ENCODE assay signal across 1 cellular context in the genomic region with DNA sequence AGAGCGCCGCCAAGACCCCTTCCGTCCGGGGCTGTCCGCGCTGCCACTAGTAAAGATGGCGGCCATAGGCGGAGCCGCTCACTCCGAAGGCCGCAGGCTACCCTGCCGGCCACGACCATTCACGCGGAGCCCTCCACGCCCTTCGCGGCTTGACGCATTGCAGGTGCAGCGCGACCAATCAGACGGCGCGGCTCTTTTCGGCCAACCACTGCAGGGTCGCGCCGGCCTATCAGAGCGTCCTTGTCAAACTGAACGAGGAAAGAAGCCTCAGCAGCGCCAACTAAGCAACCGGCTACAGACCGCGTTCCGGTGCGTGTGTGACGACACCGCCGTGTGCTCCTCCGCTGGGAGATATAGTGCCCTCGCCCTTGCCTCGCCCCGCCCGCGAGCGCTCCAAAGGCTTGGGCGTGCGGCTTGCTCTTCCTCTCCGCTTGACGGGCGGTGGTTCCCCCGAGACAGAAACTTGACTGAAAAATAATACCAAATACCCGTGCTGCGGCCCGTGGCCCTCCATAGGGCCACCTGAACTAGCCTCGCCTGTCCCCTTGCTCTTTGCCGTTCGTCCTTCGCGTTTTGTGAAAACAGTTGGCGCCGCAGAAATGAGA.
TF ChIP-seq lines count a peak whose summit lies in the region.

No MANE protein-coding gene starts in this region.

TF ChIP-seq in K562, 482 proteins besides CTCF, POLR2A, EP300 and RAD21 (continued from another document and continues in another):
- TF ChIP-seq, protein P1, sequence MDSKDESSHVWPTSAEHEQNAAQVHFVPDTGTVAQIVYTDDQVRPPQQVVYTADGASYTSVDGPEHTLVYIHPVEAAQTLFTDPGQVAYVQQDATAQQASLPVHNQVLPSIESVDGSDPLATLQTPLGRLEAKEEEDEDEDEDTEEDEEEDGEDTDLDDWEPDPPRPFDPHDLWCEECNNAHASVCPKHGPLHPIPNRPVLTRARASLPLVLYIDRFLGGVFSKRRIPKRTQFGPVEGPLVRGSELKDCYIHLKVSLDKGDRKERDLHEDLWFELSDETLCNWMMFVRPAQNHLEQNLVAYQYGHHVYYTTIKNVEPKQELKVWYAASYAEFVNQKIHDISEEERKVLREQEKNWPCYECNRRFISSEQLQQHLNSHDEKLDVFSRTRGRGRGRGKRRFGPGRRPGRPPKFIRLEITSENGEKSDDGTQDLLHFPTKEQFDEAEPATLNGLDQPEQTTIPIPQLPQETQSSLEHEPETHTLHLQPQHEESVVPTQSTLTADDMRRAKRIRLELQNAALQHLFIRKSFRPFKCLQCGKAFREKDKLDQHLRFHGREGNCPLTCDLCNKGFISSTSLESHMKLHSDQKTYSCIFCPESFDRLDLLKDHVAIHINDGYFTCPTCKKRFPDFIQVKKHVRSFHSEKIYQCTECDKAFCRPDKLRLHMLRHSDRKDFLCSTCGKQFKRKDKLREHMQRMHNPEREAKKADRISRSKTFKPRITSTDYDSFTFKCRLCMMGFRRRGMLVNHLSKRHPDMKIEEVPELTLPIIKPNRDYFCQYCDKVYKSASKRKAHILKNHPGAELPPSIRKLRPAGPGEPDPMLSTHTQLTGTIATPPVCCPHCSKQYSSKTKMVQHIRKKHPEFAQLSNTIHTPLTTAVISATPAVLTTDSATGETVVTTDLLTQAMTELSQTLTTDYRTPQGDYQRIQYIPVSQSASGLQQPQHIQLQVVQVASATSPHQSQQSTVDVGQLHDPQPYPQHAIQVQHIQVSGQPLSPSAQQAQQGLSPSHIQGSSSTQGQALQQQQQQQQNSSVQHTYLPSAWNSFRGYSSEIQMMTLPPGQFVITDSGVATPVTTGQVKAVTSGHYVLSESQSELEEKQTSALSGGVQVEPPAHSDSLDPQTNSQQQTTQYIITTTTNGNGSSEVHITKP (IDR thresholded peaks at IDR 0.05; ENCODE audit: partially characterized antibody): peak; percentile 95
- TF ChIP-seq NCOA2 (IDR thresholded peaks at IDR 0.05; ENCODE audit: partially characterized antibody in 2 of 2): no peak
- TF ChIP-seq ZFP1 (CRISPR knock-in tag; IDR thresholded peaks at IDR 0.05): no peak
- TF ChIP-seq, protein P2, sequence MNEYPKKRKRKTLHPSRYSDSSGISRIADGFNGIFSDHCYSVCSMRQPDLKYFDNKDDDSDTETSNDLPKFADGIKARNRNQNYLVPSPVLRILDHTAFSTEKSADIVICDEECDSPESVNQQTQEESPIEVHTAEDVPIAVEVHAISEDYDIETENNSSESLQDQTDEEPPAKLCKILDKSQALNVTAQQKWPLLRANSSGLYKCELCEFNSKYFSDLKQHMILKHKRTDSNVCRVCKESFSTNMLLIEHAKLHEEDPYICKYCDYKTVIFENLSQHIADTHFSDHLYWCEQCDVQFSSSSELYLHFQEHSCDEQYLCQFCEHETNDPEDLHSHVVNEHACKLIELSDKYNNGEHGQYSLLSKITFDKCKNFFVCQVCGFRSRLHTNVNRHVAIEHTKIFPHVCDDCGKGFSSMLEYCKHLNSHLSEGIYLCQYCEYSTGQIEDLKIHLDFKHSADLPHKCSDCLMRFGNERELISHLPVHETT (CRISPR knock-in tag; conservative IDR thresholded peaks at IDR 0.05 in 1 of 2, IDR thresholded peaks at IDR 0.05 in 1 of 2): 0 out of 4 replicates have a peak, but pooled peaks of 1 of the 2 experiments have one; percentile 23
- peak; percentile 92 for TF ChIP-seq ASH1L (IDR thresholded peaks at IDR 0.05; ENCODE audit: borderline replicate concordance, low read depth, partially characterized antibody)
- no peak for TF ChIP-seq MIER1 (IDR thresholded peaks at IDR 0.05; ENCODE audit: low read depth)
- TF ChIP-seq, protein P3, sequence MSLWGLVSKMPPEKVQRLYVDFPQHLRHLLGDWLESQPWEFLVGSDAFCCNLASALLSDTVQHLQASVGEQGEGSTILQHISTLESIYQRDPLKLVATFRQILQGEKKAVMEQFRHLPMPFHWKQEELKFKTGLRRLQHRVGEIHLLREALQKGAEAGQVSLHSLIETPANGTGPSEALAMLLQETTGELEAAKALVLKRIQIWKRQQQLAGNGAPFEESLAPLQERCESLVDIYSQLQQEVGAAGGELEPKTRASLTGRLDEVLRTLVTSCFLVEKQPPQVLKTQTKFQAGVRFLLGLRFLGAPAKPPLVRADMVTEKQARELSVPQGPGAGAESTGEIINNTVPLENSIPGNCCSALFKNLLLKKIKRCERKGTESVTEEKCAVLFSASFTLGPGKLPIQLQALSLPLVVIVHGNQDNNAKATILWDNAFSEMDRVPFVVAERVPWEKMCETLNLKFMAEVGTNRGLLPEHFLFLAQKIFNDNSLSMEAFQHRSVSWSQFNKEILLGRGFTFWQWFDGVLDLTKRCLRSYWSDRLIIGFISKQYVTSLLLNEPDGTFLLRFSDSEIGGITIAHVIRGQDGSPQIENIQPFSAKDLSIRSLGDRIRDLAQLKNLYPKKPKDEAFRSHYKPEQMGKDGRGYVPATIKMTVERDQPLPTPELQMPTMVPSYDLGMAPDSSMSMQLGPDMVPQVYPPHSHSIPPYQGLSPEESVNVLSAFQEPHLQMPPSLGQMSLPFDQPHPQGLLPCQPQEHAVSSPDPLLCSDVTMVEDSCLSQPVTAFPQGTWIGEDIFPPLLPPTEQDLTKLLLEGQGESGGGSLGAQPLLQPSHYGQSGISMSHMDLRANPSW (CRISPR knock-in tag; IDR thresholded peaks at IDR 0.05): peak; percentile 50; the same call in 1 of the 2 replicates
- TF ChIP-seq ETV1 (tag; conservative IDR thresholded peaks at IDR 0.05; ENCODE audit: low read depth): peak; percentile 83
- peak; percentile 21; the same call in 1 of the 2 replicates for TF ChIP-seq MAFK (IDR thresholded peaks at IDR 0.05; ENCODE audit: low read length)
- peak; percentile 65; the same call in 1 of the 2 replicates for TF ChIP-seq ELF2 (CRISPR knock-in tag; IDR thresholded peaks at IDR 0.05)
- peak; percentile 90 to 97 (median 96) for TF ChIP-seq YY1 (IDR thresholded peaks at IDR 0.05; ENCODE audit: borderline replicate concordance in 1 of 3, control insufficient read depth in 1 of 3, extremely low read depth in 1 of 3, insufficient read depth in 3 of 3, insufficient read length in 1 of 3, insufficient replicate concordance in 2 of 3, low read depth in 1 of 3, low read length in 2 of 3)
- TF ChIP-seq SUPT5H (IDR thresholded peaks at IDR 0.05): peak; percentile 88
- TF ChIP-seq, protein P4, sequence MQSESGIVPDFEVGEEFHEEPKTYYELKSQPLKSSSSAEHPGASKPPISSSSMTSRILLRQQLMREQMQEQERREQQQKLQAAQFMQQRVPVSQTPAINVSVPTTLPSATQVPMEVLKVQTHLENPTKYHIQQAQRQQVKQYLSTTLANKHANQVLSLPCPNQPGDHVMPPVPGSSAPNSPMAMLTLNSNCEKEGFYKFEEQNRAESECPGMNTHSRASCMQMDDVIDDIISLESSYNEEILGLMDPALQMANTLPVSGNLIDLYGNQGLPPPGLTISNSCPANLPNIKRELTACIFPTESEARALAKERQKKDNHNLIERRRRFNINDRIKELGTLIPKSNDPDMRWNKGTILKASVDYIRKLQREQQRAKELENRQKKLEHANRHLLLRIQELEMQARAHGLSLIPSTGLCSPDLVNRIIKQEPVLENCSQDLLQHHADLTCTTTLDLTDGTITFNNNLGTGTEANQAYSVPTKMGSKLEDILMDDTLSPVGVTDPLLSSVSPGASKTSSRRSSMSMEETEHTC (IDR thresholded peaks at IDR 0.05): 0 out of 2 replicates have a peak, but pooled peaks have one; percentile 39
- 0 out of 2 replicates have a peak, but pooled peaks have one; percentile 14 for TF ChIP-seq ZNF24 (IDR thresholded peaks at IDR 0.05)
- 0 out of 2 replicates have a peak, but pooled peaks have one; percentile 14 for TF ChIP-seq RFX1 (IDR thresholded peaks at IDR 0.05)
- no peak for TF ChIP-seq MAFF (IDR thresholded peaks at IDR 0.05; ENCODE audit: low read length)
- TF ChIP-seq KHSRP (IDR thresholded peaks at IDR 0.05): no peak
- 0 out of 2 replicates have a peak, but pooled peaks have one; percentile 49 for TF ChIP-seq NR2C2 (CRISPR knock-in tag; IDR thresholded peaks at IDR 0.05)
- TF ChIP-seq NR2C2 (tag; IDR thresholded peaks at IDR 0.05): peak; percentile 79
- TF ChIP-seq, protein P5, sequence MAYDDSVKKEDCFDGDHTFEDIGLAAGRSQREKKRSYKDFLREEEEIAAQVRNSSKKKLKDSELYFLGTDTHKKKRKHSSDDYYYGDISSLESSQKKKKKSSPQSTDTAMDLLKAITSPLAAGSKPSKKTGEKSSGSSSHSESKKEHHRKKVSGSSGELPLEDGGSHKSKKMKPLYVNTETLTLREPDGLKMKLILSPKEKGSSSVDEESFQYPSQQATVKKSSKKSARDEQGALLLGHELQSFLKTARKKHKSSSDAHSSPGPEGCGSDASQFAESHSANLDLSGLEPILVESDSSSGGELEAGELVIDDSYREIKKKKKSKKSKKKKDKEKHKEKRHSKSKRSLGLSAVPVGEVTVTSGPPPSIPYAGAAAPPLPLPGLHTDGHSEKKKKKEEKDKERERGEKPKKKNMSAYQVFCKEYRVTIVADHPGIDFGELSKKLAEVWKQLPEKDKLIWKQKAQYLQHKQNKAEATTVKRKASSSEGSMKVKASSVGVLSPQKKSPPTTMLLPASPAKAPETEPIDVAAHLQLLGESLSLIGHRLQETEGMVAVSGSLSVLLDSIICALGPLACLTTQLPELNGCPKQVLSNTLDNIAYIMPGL (CRISPR knock-in tag; IDR thresholded peaks at IDR 0.05): no peak
- no peak for TF ChIP-seq ZNF354B (CRISPR knock-in tag; IDR thresholded peaks at IDR 0.05)
- TF ChIP-seq FOSL1 (tag; conservative IDR thresholded peaks at IDR 0.05): peak; percentile 60; the same call in 1 of the 2 replicates
- TF ChIP-seq, protein P6, sequence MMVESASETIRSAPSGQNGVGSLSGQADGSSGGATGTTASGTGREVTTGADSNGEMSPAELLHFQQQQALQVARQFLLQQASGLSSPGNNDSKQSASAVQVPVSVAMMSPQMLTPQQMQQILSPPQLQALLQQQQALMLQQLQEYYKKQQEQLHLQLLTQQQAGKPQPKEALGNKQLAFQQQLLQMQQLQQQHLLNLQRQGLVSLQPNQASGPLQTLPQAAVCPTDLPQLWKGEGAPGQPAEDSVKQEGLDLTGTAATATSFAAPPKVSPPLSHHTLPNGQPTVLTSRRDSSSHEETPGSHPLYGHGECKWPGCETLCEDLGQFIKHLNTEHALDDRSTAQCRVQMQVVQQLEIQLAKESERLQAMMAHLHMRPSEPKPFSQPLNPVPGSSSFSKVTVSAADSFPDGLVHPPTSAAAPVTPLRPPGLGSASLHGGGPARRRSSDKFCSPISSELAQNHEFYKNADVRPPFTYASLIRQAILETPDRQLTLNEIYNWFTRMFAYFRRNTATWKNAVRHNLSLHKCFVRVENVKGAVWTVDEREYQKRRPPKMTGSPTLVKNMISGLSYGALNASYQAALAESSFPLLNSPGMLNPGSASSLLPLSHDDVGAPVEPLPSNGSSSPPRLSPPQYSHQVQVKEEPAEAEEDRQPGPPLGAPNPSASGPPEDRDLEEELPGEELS (CRISPR knock-in tag; IDR thresholded peaks at IDR 0.05; ENCODE audit: borderline replicate concordance): 0 out of 2 replicates have a peak, but pooled peaks have one; percentile 27
- no peak for TF ChIP-seq ZNF77 (CRISPR knock-in tag; IDR thresholded peaks at IDR 0.05)
- TF ChIP-seq ZBTB7A (IDR thresholded peaks at IDR 0.05; ENCODE audit: borderline replicate concordance, control insufficient read depth, low read depth, low read length): peak; percentile 41; the same call in 1 of the 2 replicates
- 0 out of 2 replicates have a peak, but pooled peaks have one; percentile 33 for TF ChIP-seq TOE1 (IDR thresholded peaks at IDR 0.05; ENCODE audit: borderline replicate concordance)
- TF ChIP-seq TOE1 (CRISPR knock-in tag; IDR thresholded peaks at IDR 0.05; ENCODE audit: borderline replicate concordance, low read depth): no peak
- no peak for TF ChIP-seq ZNF263 (CRISPR knock-in tag; IDR thresholded peaks at IDR 0.05; ENCODE audit: borderline replicate concordance)
- no peak for TF ChIP-seq MED1 (CRISPR knock-in tag; IDR thresholded peaks at IDR 0.05; ENCODE audit: borderline replicate concordance)
- TF ChIP-seq TAL1 (IDR thresholded peaks at IDR 0.05): peak; percentile 5; the same call in 1 of the 2 replicates
- TF ChIP-seq TBL1XR1 (IDR thresholded peaks at IDR 0.05; ENCODE audit: low read length in 2 of 2): no peak; a peak in 1 of 4 replicates
- peak; percentile 83 for TF ChIP-seq CHD2 (IDR thresholded peaks at IDR 0.05; ENCODE audit: low read depth, low read length)
- TF ChIP-seq, protein P7, sequence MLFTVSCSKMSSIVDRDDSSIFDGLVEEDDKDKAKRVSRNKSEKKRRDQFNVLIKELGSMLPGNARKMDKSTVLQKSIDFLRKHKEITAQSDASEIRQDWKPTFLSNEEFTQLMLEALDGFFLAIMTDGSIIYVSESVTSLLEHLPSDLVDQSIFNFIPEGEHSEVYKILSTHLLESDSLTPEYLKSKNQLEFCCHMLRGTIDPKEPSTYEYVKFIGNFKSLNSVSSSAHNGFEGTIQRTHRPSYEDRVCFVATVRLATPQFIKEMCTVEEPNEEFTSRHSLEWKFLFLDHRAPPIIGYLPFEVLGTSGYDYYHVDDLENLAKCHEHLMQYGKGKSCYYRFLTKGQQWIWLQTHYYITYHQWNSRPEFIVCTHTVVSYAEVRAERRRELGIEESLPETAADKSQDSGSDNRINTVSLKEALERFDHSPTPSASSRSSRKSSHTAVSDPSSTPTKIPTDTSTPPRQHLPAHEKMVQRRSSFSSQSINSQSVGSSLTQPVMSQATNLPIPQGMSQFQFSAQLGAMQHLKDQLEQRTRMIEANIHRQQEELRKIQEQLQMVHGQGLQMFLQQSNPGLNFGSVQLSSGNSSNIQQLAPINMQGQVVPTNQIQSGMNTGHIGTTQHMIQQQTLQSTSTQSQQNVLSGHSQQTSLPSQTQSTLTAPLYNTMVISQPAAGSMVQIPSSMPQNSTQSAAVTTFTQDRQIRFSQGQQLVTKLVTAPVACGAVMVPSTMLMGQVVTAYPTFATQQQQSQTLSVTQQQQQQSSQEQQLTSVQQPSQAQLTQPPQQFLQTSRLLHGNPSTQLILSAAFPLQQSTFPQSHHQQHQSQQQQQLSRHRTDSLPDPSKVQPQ (CRISPR knock-in tag; IDR thresholded peaks at IDR 0.05; ENCODE audit: borderline replicate concordance): no peak
- TF ChIP-seq, protein P8, sequence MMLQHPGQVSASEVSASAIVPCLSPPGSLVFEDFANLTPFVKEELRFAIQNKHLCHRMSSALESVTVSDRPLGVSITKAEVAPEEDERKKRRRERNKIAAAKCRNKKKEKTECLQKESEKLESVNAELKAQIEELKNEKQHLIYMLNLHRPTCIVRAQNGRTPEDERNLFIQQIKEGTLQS (IDR thresholded peaks at IDR 0.05): peak; percentile 73
- TF ChIP-seq, protein P8 (CRISPR knock-in tag; conservative IDR thresholded peaks at IDR 0.05): peak; percentile 69
